Comparison of ENCODE assay signal across 7 cellular contexts in genomic region chr15:94670436-94671034, GRCh38.
DNase-seq lines count a peak whose midpoint lies in the region; TF ChIP-seq lines count a peak whose summit lies in the region.

No MANE protein-coding gene starts in this region.

- no peak for DNase-seq in GM12864 (ENCODE audit: low read depth)
- peak; percentile 28 for DNase-seq in HuH-7.5 (ENCODE audit: low spot score)
- DNase-seq in SHP77 treated with DMSO at 0.1 percent for 48 hours (lab: John Stamatoyannopoulos, UW) = peak; percentile 35
- DNase-seq in fibroblast of the conjunctiva (ENCODE audit: low read depth) = peak; percentile 16
- DNase-seq in putamen (ENCODE audit: low spot score) = peak; percentile 17
- no peak for DNase-seq in stimulated activated CD8-positive, alpha-beta memory T cell treated with anti-CD3 and anti-CD28 coated beads, Interleukin-4, amount 100 ng/mL, for 48 hours
- no peak for DNase-seq in lower leg skin (ENCODE audit: low spot score in 2 of 2)

- TF ChIP-seq CTCF in GM12864 (IDR thresholded peaks at IDR 0.05; ENCODE audit: low read depth, low read length, missing control alignments) (peak; percentile 51), lower leg skin (IDR thresholded peaks at IDR 0.05) (no peak)

- no peak overlapping the region for H3K4me3 ChIP-seq in GM12864 (ENCODE audit: low read depth, low read length)
- no peak overlapping the region for H3K4me3 ChIP-seq in lower leg skin (ENCODE audit: low read depth, poor library complexity, severe bottlenecking)

- TF ChIP-seq POLR2A in lower leg skin (IDR thresholded peaks at IDR 0.05) = no peak

- intact Hi-C loops in lower leg skin (cut with DNase I; ENCODE audit: low total_unique reads) = no loop called here

- WGBS in lower leg skin, 2 donors = 2% methylated on average over 3 of the region's 3 CpGs

Comparison
In these comparisons a context has a peak if more than half of its experiments do, and no peak if none do; other contexts are left out.
1. DNase-seq: peak in HuH-7.5 (single experiment), SHP77 treated with DMSO at 0.1 percent for 48 hours (single experiment), fibroblast of the conjunctiva (single experiment) and putamen (single experiment); none in GM12864 (single experiment), stimulated activated CD8-positive, alpha-beta memory T cell treated with anti-CD3 and anti-CD28 coated beads, Interleukin-4, amount 100 ng/mL, for 48 hours (single experiment) and lower leg skin (0 of 2).